In genomic region chr4:173360587-173361221, GRCh38 we compare ENCODE assay signal across 8 cellular contexts. TPM values are rescaled to one million over a fixed set of nuclear protein-coding genes. Genes with fewer than 3 reads are reported as not detected.
DNase-seq lines count a peak whose midpoint lies in the region; ATAC-seq, FAIRE-seq and TF ChIP-seq lines count a peak whose summit lies in the region.

No MANE protein-coding gene starts in this region.

- no peak overlapping the region for H3K27ac ChIP-seq in endothelial cell of umbilical vein (ENCODE audit: insufficient read depth, low read depth, low read length)
- H3K27ac ChIP-seq in thoracic aorta = no peak overlapping the region
- H3K27ac ChIP-seq in adrenal gland = no peak overlapping the region

- no peak for TF ChIP-seq POLR2A in endothelial cell of umbilical vein (IDR thresholded peaks at IDR 0.05; ENCODE audit: low read depth, low read length)
- no peak for TF ChIP-seq POLR2A in adrenal gland (IDR thresholded peaks at IDR 0.05)

- H3K27me3 ChIP-seq in endothelial cell of umbilical vein (ENCODE audit: control insufficient read depth in 2 of 2, insufficient read depth in 2 of 2, low read length in 2 of 2) = peaks cover 2 to 7% of the 10 kb centered on the region in 2 experiments
- no peaks in the 10 kb centered on the region for H3K27me3 ChIP-seq in thoracic aorta (replicated peaks; ENCODE audit: insufficient read depth)
- no peaks in the 10 kb centered on the region for H3K27me3 ChIP-seq in adrenal gland

- H3K9ac ChIP-seq in endothelial cell of umbilical vein (replicated peaks; ENCODE audit: extremely low read depth, insufficient read depth, low read length) = no peak overlapping the region

- no peaks in the 10 kb centered on the region for H3K79me2 ChIP-seq in endothelial cell of umbilical vein (ENCODE audit: control insufficient read depth, insufficient read depth, low read length)

- H3K36me3 ChIP-seq in endothelial cell of umbilical vein (ENCODE audit: control insufficient read depth in 2 of 2, extremely low read depth in 1 of 2, insufficient read depth in 2 of 2, low read length in 2 of 2) (no peaks in the 10 kb centered on the region), thoracic aorta (no peaks in the 10 kb centered on the region), adrenal gland (replicated peaks in 1 of 2) (no peaks in the 10 kb centered on the region)

- no peak overlapping the region for H3K27ac Mint-ChIP-seq in activated CD8-positive, alpha-beta memory T cell treated with anti-CD3 and anti-CD28 coated beads, Interleukin-2, amount 10 ng/mL, durations not matched to agents 7 days and 5 days

- ATAC-seq in activated CD8-positive, alpha-beta memory T cell treated with anti-CD3 and anti-CD28 coated beads, Interleukin-2, amount 10 ng/mL, durations not matched to agents 7 days and 5 days = peak; percentile 58
- ATAC-seq in thoracic aorta (ENCODE audit: insufficient number of reproducible peaks, low FRiP score, low read depth) = no peak
- ATAC-seq in GM21529 (IDR thresholded peaks at IDR 0.05; ENCODE audit: unreplicated experiment) = no peak

- BruUV-seq in endothelial cell of umbilical vein (replicated peaks; lab: Mats Ljungman, UMichigan) = no TSS peak

- POLR2A ChIA-PET in endothelial cell of umbilical vein (lab: Charles Lee) = no interaction called here

- H3K9me3 ChIP-seq in endothelial cell of umbilical vein (replicated peaks; ENCODE audit: control insufficient read depth, insufficient read depth, low read length) (no peaks in the 10 kb centered on the region), thoracic aorta (no peaks in the 10 kb centered on the region), adrenal gland (replicated peaks in 1 of 3) (no peaks in the 10 kb centered on the region)

- no peak for DNase-seq in activated CD8-positive, alpha-beta memory T cell treated with anti-CD3 and anti-CD28 coated beads, Interleukin-2, amount 10 ng/mL, durations not matched to agents 7 days and 5 days
- DNase-seq in activated CD8-positive, alpha-beta memory T cell treated with anti-CD3 and anti-CD28 coated beads for 24 hours = no peak
- DNase-seq in NCI-H69 (lab: John Stamatoyannopoulos, UW) (peak; percentile 21), endothelial cell of umbilical vein (ENCODE audit: low read depth, low spot score) (peak; percentile 12), thoracic aorta (ENCODE audit: low spot score) (no peak), adrenal gland (no peak), activated gamma-delta T cell treated with Interleukin-2 at 50 U/mL for 16 hours (no peak)

- TF ChIP-seq CTCF in endothelial cell of umbilical vein (IDR thresholded peaks at IDR 0.05; ENCODE audit: extremely low read depth in 1 of 2, insufficient read depth in 1 of 2, low read depth in 1 of 2, low read length in 2 of 2) = peak in 1 of 2 donors; percentile 30
- TF ChIP-seq CTCF in thoracic aorta (IDR thresholded peaks at IDR 0.05) = peak; percentile 22
- peak in 2 of 6 experiments; percentile 34 to 38 for TF ChIP-seq CTCF in adrenal gland (IDR thresholded peaks at IDR 0.05)

- peaks cover 13% of the 10 kb centered on the region for H3K4me1 Mint-ChIP-seq in activated CD8-positive, alpha-beta memory T cell treated with anti-CD3 and anti-CD28 coated beads, Interleukin-2, amount 10 ng/mL, durations not matched to agents 7 days and 5 days

- WGBS in adrenal gland, 4 donors = 49 to 60% (median 54%) methylated on average over 5 of the region's 5 CpGs

- H3K4me3 Mint-ChIP-seq in activated CD8-positive, alpha-beta memory T cell treated with anti-CD3 and anti-CD28 coated beads, Interleukin-2, amount 10 ng/mL, durations not matched to agents 7 days and 5 days = no peak overlapping the region

- H3K4me3 ChIP-seq in endothelial cell of umbilical vein (replicated peaks in 1 of 3; ENCODE audit: insufficient read depth in 1 of 3, low read depth in 1 of 3, low read length in 3 of 3) (no peak overlapping the region), thoracic aorta (no peak overlapping the region), adrenal gland (no peak overlapping the region)

- H3K4me1 ChIP-seq in endothelial cell of umbilical vein (ENCODE audit: control insufficient read depth, extremely low read depth, insufficient read depth, low read length) = no peaks in the 10 kb centered on the region
- H3K4me1 ChIP-seq in thoracic aorta (ENCODE audit: control insufficient read depth in 1 of 2, low read depth in 2 of 2) = no peaks in the 10 kb centered on the region
- H3K4me1 ChIP-seq in adrenal gland (replicated peaks in 1 of 2) = no peaks in the 10 kb centered on the region

- no peaks in the 10 kb centered on the region for H3K9me3 Mint-ChIP-seq in activated CD8-positive, alpha-beta memory T cell treated with anti-CD3 and anti-CD28 coated beads, Interleukin-2, amount 10 ng/mL, durations not matched to agents 7 days and 5 days (ENCODE audit: low read depth)

- peaks cover 3% of the 10 kb centered on the region for H3K36me3 Mint-ChIP-seq in activated CD8-positive, alpha-beta memory T cell treated with anti-CD3 and anti-CD28 coated beads, Interleukin-2, amount 10 ng/mL, durations not matched to agents 7 days and 5 days

- H2AFZ ChIP-seq in endothelial cell of umbilical vein (ENCODE audit: low read depth, low read length) = peak overlapping the region; percentile 20

- intact Hi-C loops in endothelial cell of umbilical vein (cut with micrococcal nuclease) (no loop called here), adrenal gland (cut with DNase I) (no loop called here)

- CTCF ChIA-PET in activated CD8-positive, alpha-beta memory T cell treated with anti-CD3 and anti-CD28 coated beads, Interleukin-2, amount 10 ng/mL, durations not matched to agents 7 days and 5 days (lab: Charles Lee) = interaction anchor here (0.6 to 1.8 kb wide), 5 partner anchors 12 to 41 kb away, joined by 3 to 5 read pairs (median 3); no protein-coding TSS in a partner anchor
- CTCF ChIA-PET in endothelial cell of umbilical vein (lab: Charles Lee) = interaction anchor here (0.6 to 1.2 kb wide), 14 partner anchors 9 to 347 kb away, joined by 3 to 15 read pairs (median 5); partner anchors contain the start of genes HMGB2 and SAP30

- H3K9me1 ChIP-seq in endothelial cell of umbilical vein (replicated peaks; ENCODE audit: control insufficient read depth, extremely low read depth, insufficient read depth, low read length) = no peaks in the 10 kb centered on the region

- dilution Hi-C loops in endothelial cell of umbilical vein (cut with MboI; ENCODE audit: extremely low pct_ligation_motif_present, low sequenced_read_pairs) = no loop called here

- no peaks in the 10 kb centered on the region for H3K27me3 Mint-ChIP-seq in activated CD8-positive, alpha-beta memory T cell treated with anti-CD3 and anti-CD28 coated beads, Interleukin-2, amount 10 ng/mL, durations not matched to agents 7 days and 5 days

- no peaks in the 10 kb centered on the region for H4K20me1 ChIP-seq in endothelial cell of umbilical vein (replicated peaks; ENCODE audit: control insufficient read depth, extremely low read depth, insufficient read depth, low read length)

- peak; percentile 57 for FAIRE-seq in endothelial cell of umbilical vein (lab: Jason Lieb, UNC)

- H3K4me2 ChIP-seq in endothelial cell of umbilical vein (ENCODE audit: insufficient read depth, low read length) = no peak overlapping the region

RNA-seq across cellular contexts. Expression of gene SAP30, which starts 10.1 kb away (rescaled TPM):
- 10 to 100 TPM; 32.7 to 34.0 TPM for total RNA-seq in activated CD8-positive, alpha-beta memory T cell treated with anti-CD3 and anti-CD28 coated beads, Interleukin-2, amount 10 ng/mL, durations not matched to agents 7 days and 5 days
- total RNA-seq in endothelial cell of umbilical vein (23.8 and 27.1 TPM in 2 replicates), thoracic aorta (10 to 100 TPM; 56.9 to 61.7 TPM), adrenal gland (10 to 100 TPM; 10.3 to 39.1 (median 16.7) TPM)
- polyA plus RNA-seq in endothelial cell of umbilical vein (7.5 and 9.9 TPM in 2 replicates), adrenal gland (10 to 100 TPM in 1 of 3 donors, 1 to 10 TPM in 2; 4.4 to 13.9 (median 4.7) TPM)
- polyA plus RNA-seq in endothelial cell of umbilical vein (2011; cell fraction: cytosol; rRNA removed) = 14.9 and 16.5 TPM in 2 replicates
- 6.7 and 10.4 TPM in 2 replicates for polyA plus RNA-seq in endothelial cell of umbilical vein (2011; cell fraction: nucleus; rRNA removed)
- polyA plus RNA-seq in endothelial cell of umbilical vein (2012) = 13.9 and 23.0 TPM in 2 replicates
- 3.0 and 3.1 TPM in 2 replicates for polyA minus RNA-seq in endothelial cell of umbilical vein
- 14.6 TPM for polyA minus RNA-seq in endothelial cell of umbilical vein (2011; cell fraction: cytosol; rRNA and poly(A)+ RNA removed)
- 4.4 and 9.4 TPM in 2 replicates for polyA minus RNA-seq in endothelial cell of umbilical vein (2011; cell fraction: nucleus; rRNA and poly(A)+ RNA removed)

RNA-seq across cellular contexts. Expression of gene HMGB2, which starts 26.5 kb away (rescaled TPM):
- total RNA-seq in activated CD8-positive, alpha-beta memory T cell treated with anti-CD3 and anti-CD28 coated beads, Interleukin-2, amount 10 ng/mL, durations not matched to agents 7 days and 5 days = 100 to 1,000 TPM; 646 to 837 TPM
- total RNA-seq in endothelial cell of umbilical vein (217 and 233 TPM in 2 replicates), thoracic aorta (10 to 100 TPM; 28.8 to 33.4 TPM), adrenal gland (10 to 100 TPM in 7 of 8 donors, 1 to 10 TPM in 1; 7.5 to 25.3 (median 21.8) TPM)
- polyA plus RNA-seq in endothelial cell of umbilical vein (25.5 and 45.9 TPM in 2 replicates), adrenal gland (10 to 100 TPM; 38.6 to 46.1 (median 42.8) TPM)
- polyA plus RNA-seq in endothelial cell of umbilical vein (2011; cell fraction: cytosol; rRNA removed) = 159 and 171 TPM in 2 replicates
- 77.0 and 157 TPM in 2 replicates for polyA plus RNA-seq in endothelial cell of umbilical vein (2011; cell fraction: nucleus; rRNA removed)
- 95.9 and 232 TPM in 2 replicates for polyA plus RNA-seq in endothelial cell of umbilical vein (2012)
- 20.7 and 22.6 TPM in 2 replicates for polyA minus RNA-seq in endothelial cell of umbilical vein
- 49.7 TPM for polyA minus RNA-seq in endothelial cell of umbilical vein (2011; cell fraction: cytosol; rRNA and poly(A)+ RNA removed)
- polyA minus RNA-seq in endothelial cell of umbilical vein (2011; cell fraction: nucleus; rRNA and poly(A)+ RNA removed) = 26.8 and 30.1 TPM in 2 replicates

RNA-seq across cellular contexts. Expression of gene SCRG1, which starts 38.2 kb away (rescaled TPM):
- total RNA-seq in activated CD8-positive, alpha-beta memory T cell treated with anti-CD3 and anti-CD28 coated beads, Interleukin-2, amount 10 ng/mL, durations not matched to agents 7 days and 5 days = not detected
- not detected in 2 replicates for total RNA-seq in endothelial cell of umbilical vein
- polyA plus RNA-seq in endothelial cell of umbilical vein = not detected in 2 replicates
- not detected in 2 replicates for polyA plus RNA-seq in endothelial cell of umbilical vein (2011; cell fraction: cytosol; rRNA removed)
- not detected in 2 replicates for polyA plus RNA-seq in endothelial cell of umbilical vein (2011; cell fraction: nucleus; rRNA removed)
- not detected in 2 replicates for polyA plus RNA-seq in endothelial cell of umbilical vein (2012)
- polyA minus RNA-seq in endothelial cell of umbilical vein = not detected in 2 replicates
- not detected for polyA minus RNA-seq in endothelial cell of umbilical vein (2011; cell fraction: cytosol; rRNA and poly(A)+ RNA removed)
- not detected in 2 replicates for polyA minus RNA-seq in endothelial cell of umbilical vein (2011; cell fraction: nucleus; rRNA and poly(A)+ RNA removed)
- 1 to 10 TPM; 6.9 to 9.7 TPM for total RNA-seq in thoracic aorta
- under 1 TPM in 6 of 8 donors, not detected in 2; 0.14 to 0.76 (median 0.19) TPM for total RNA-seq in adrenal gland
- polyA plus RNA-seq in adrenal gland = 1 to 10 TPM in 1 of 3 donors, under 1 TPM in 2; 0.40 to 1.9 (median 0.54) TPM

Comparison
In these comparisons a context has a peak if more than half of its experiments do, and no peak if none do; other contexts are left out.
1. DNase-seq: peak in NCI-H69 (single experiment) and endothelial cell of umbilical vein (single experiment); none in activated CD8-positive, alpha-beta memory T cell treated with anti-CD3 and anti-CD28 coated beads, Interleukin-2, amount 10 ng/mL, durations not matched to agents 7 days and 5 days (single experiment), activated CD8-positive, alpha-beta memory T cell treated with anti-CD3 and anti-CD28 coated beads for 24 hours (single experiment), thoracic aorta (single experiment), adrenal gland (0 of 7) and activated gamma-delta T cell treated with Interleukin-2 at 50 U/mL for 16 hours (single experiment).